ENCODE assay signal across 8 cellular contexts in genomic region chr2:197145471-197146056, GRCh38.
DNase-seq lines count a peak whose midpoint lies in the region; ATAC-seq and TF ChIP-seq lines count a peak whose summit lies in the region.

No MANE protein-coding gene starts in this region.

- peaks cover 49% of the 10 kb centered on the region for H3K36me3 Mint-ChIP-seq in activated CD8-positive, alpha-beta T cell treated with anti-CD3 and anti-CD28 coated beads, Interleukin-2, amount 10 ng/mL, durations not matched to agents 7 days and 5 days (ENCODE audit: low read depth)
- H3K36me3 Mint-ChIP-seq in stimulated activated memory B cell treated with anti-CD40 and anti-IgM and Interleukin-4, amounts not matched to agents 10 μg/mL and 1 μg/mL and 100 μg/mL, for 72 hours = peaks cover 33% of the 10 kb centered on the region

- peak; percentile 62 to 68 for ATAC-seq in activated CD4-positive, CD25-positive, alpha-beta regulatory T cell treated with anti-CD3 and anti-CD28 coated beads, Interleukin-2, amount 50 U/mL, for 24 hours
- peak; percentile 95 for ATAC-seq in GM21737 (IDR thresholded peaks at IDR 0.05; ENCODE audit: unreplicated experiment)
- ATAC-seq in activated CD8-positive, alpha-beta T cell treated with anti-CD3 and anti-CD28 coated beads, Interleukin-2, amount 10 ng/mL, durations not matched to agents 7 days and 5 days = peak; percentile 69
- ATAC-seq in stimulated activated memory B cell treated with anti-CD40 and anti-IgM and Interleukin-4, amounts not matched to agents 10 μg/mL and 1 μg/mL and 100 μg/mL, for 72 hours = peak; percentile 97

- POLR2A ChIA-PET in activated CD8-positive, alpha-beta T cell treated with anti-CD3 and anti-CD28 coated beads, Interleukin-2, amount 10 ng/mL, durations not matched to agents 7 days and 5 days (lab: Charles Lee) = interaction anchor here (0.7 to 1.7 kb wide), 2 partner anchors 9 to 52 kb away, joined by 3 to 6 read pairs; no protein-coding TSS in a partner anchor

- H3K9me3 Mint-ChIP-seq in activated CD8-positive, alpha-beta T cell treated with anti-CD3 and anti-CD28 coated beads, Interleukin-2, amount 10 ng/mL, durations not matched to agents 7 days and 5 days (ENCODE audit: insufficient read depth) = no peaks in the 10 kb centered on the region
- no peaks in the 10 kb centered on the region for H3K9me3 Mint-ChIP-seq in stimulated activated memory B cell treated with anti-CD40 and anti-IgM and Interleukin-4, amounts not matched to agents 10 μg/mL and 1 μg/mL and 100 μg/mL, for 72 hours

- peak overlapping the region; percentile 82 for H3K27ac Mint-ChIP-seq in activated CD8-positive, alpha-beta T cell treated with anti-CD3 and anti-CD28 coated beads, Interleukin-2, amount 10 ng/mL, durations not matched to agents 7 days and 5 days
- peak overlapping the region; percentile 98 for H3K27ac Mint-ChIP-seq in stimulated activated memory B cell treated with anti-CD40 and anti-IgM and Interleukin-4, amounts not matched to agents 10 μg/mL and 1 μg/mL and 100 μg/mL, for 72 hours

- peaks cover 70% of the 10 kb centered on the region for H3K4me1 Mint-ChIP-seq in activated CD8-positive, alpha-beta T cell treated with anti-CD3 and anti-CD28 coated beads, Interleukin-2, amount 10 ng/mL, durations not matched to agents 7 days and 5 days (ENCODE audit: low read depth)
- H3K4me1 Mint-ChIP-seq in stimulated activated memory B cell treated with anti-CD40 and anti-IgM and Interleukin-4, amounts not matched to agents 10 μg/mL and 1 μg/mL and 100 μg/mL, for 72 hours = peaks cover 74% of the 10 kb centered on the region

- H3K27me3 Mint-ChIP-seq in activated CD8-positive, alpha-beta T cell treated with anti-CD3 and anti-CD28 coated beads, Interleukin-2, amount 10 ng/mL, durations not matched to agents 7 days and 5 days (ENCODE audit: low read depth) = no peaks in the 10 kb centered on the region
- H3K27me3 Mint-ChIP-seq in stimulated activated memory B cell treated with anti-CD40 and anti-IgM and Interleukin-4, amounts not matched to agents 10 μg/mL and 1 μg/mL and 100 μg/mL, for 72 hours = no peaks in the 10 kb centered on the region

- no peak for DNase-seq in activated CD4-positive, CD25-positive, alpha-beta regulatory T cell treated with anti-CD3 and anti-CD28 coated beads, Interleukin-2, amount 50 U/mL, for 72 hours
- DNase-seq in LNCaP clone FGC (ENCODE audit: low read depth) = peak; percentile 82
- DNase-seq in activated CD8-positive, alpha-beta T cell treated with anti-CD3 and anti-CD28 coated beads, Interleukin-2, amount 10 ng/mL, durations not matched to agents 7 days and 5 days = no peak
- DNase-seq in dedifferentiated amniotic fluid mesenchymal stem cell (ENCODE audit: extremely low spot score) = no peak
- DNase-seq in islet precursor cell = no peak

- CTCF ChIA-PET in activated CD8-positive, alpha-beta T cell treated with anti-CD3 and anti-CD28 coated beads, Interleukin-2, amount 10 ng/mL, durations not matched to agents 7 days and 5 days (lab: Charles Lee) = interaction anchor here (0.6 to 1.3 kb wide), 4 partner anchors 29 to 232 kb away, joined by 3 to 5 read pairs (median 3); no protein-coding TSS in a partner anchor

- H3K4me3 ChIP-seq in LNCaP clone FGC (ENCODE audit: low read depth, low read length) = no peak overlapping the region

- H3K4me3 Mint-ChIP-seq in activated CD8-positive, alpha-beta T cell treated with anti-CD3 and anti-CD28 coated beads, Interleukin-2, amount 10 ng/mL, durations not matched to agents 7 days and 5 days = no peak overlapping the region
- no peak overlapping the region for H3K4me3 Mint-ChIP-seq in stimulated activated memory B cell treated with anti-CD40 and anti-IgM and Interleukin-4, amounts not matched to agents 10 μg/mL and 1 μg/mL and 100 μg/mL, for 72 hours

- TF ChIP-seq CTCF in LNCaP clone FGC (IDR thresholded peaks at IDR 0.05; ENCODE audit: control insufficient read depth, extremely low read depth, insufficient read depth) = no peak
